ENCODE assay signal across 8 cellular contexts in genomic region chr1:231419738-231420298, GRCh38. TPM values are rescaled to one million over a fixed set of nuclear protein-coding genes. Genes with fewer than 3 reads are reported as not detected.
DNase-seq lines count a peak whose midpoint lies in the region; ATAC-seq and TF ChIP-seq lines count a peak whose summit lies in the region.

No MANE protein-coding gene starts in this region.

- CTCF ChIA-PET in PC-3 (lab: Charles Lee): no interaction called here

- DNase-seq in EH (ENCODE audit: low read depth) (peak; percentile 14), PC-3 (no peak), AML-193 (lab: John Stamatoyannopoulos, UW) (no peak), COR-L47 (lab: John Stamatoyannopoulos, UW) (no peak), NCI-H1930 (lab: John Stamatoyannopoulos, UW) (no peak)

- H4K20me1 ChIP-seq in PC-3 (ENCODE audit: low read length): peaks cover 42% of the 10 kb centered on the region

- no TSS peak for BruUV-seq in PC-3 (replicated peaks; lab: Mats Ljungman, UMichigan)

- H3K9me2 ChIP-seq in PC-3 (replicated peaks; ENCODE audit: low read length): no peaks in the 10 kb centered on the region

- H3K4me2 ChIP-seq in PC-3 (ENCODE audit: low read length) (peak overlapping the region; percentile 91), parathyroid adenoma (ENCODE audit: low read length) (peak overlapping the region; percentile 86)

- peak overlapping the region; percentile 66 for H3K9ac ChIP-seq in PC-3 (ENCODE audit: low read length)
- H3K9ac ChIP-seq in endocrine pancreas (ENCODE audit: control insufficient read depth, insufficient read depth, low read length): peak overlapping the region; percentile 90
- no peak overlapping the region for H3K9ac ChIP-seq in parathyroid adenoma

- no peaks in the 10 kb centered on the region for H3F3A ChIP-seq in PC-3 (ENCODE audit: low read length, unreplicated experiment)

- H2AFZ ChIP-seq in PC-3 (ENCODE audit: low read length): no peak overlapping the region
- H2AFZ ChIP-seq in parathyroid adenoma: no peak overlapping the region

- H3K9me3 ChIP-seq in PC-3 (ENCODE audit: low read length) (no peaks in the 10 kb centered on the region), endocrine pancreas (ENCODE audit: control insufficient read depth, low read length) (no peaks in the 10 kb centered on the region), parathyroid adenoma (ENCODE audit: control insufficient read depth, low read length) (no peaks in the 10 kb centered on the region)

- intact Hi-C loops in PC-3 (cut with micrococcal nuclease): loop anchor here (2.0 to 5.0 kb wide), 3 partner anchors 25 to 162 kb away; no protein-coding TSS in a partner anchor

- H3K27me3 ChIP-seq in PC-3 (ENCODE audit: low read length): no peaks in the 10 kb centered on the region
- no peaks in the 10 kb centered on the region for H3K27me3 ChIP-seq in endocrine pancreas (ENCODE audit: control insufficient read depth, insufficient read depth, low read length)
- H3K27me3 ChIP-seq in parathyroid adenoma (ENCODE audit: control insufficient read depth, insufficient read depth, low read length): no peaks in the 10 kb centered on the region

- ATAC-seq in PC-3 (no peak), HG02981 (IDR thresholded peaks at IDR 0.05; ENCODE audit: unreplicated experiment) (no peak)

- TF ChIP-seq CTCF in PC-3 (conservative IDR thresholded peaks at IDR 0.05; ENCODE audit: low read depth, low read length) (no peak), parathyroid adenoma (IDR thresholded peaks at IDR 0.05) (no peak)

- H3K27ac ChIP-seq in PC-3 (ENCODE audit: low read length) (no peak overlapping the region), parathyroid adenoma (peak overlapping the region; percentile 77)

- POLR2A ChIA-PET in PC-3 (lab: Charles Lee; ENCODE audit: unreplicated experiment): interaction anchor here (0.6 to 0.9 kb wide), 3 partner anchors 46 to 82 kb away, joined by 3 to 4 read pairs (median 4); partner anchors contain the start of gene SPRTN

- H3K36me3 ChIP-seq in PC-3 (ENCODE audit: low read depth, low read length) (no peaks in the 10 kb centered on the region), endocrine pancreas (ENCODE audit: control insufficient read depth, insufficient read depth, low read length) (no peaks in the 10 kb centered on the region), parathyroid adenoma (ENCODE audit: control insufficient read depth, insufficient read depth, low read length) (no peaks in the 10 kb centered on the region)

- H3K4me3 ChIP-seq in PC-3 (ENCODE audit: low read length) (peak overlapping the region; percentile 85), endocrine pancreas (ENCODE audit: control insufficient read depth, insufficient read depth, low read length) (peak overlapping the region; percentile 95), parathyroid adenoma (ENCODE audit: low read depth, low read length) (peak overlapping the region; percentile 69)

- H3K4me1 ChIP-seq in PC-3 (ENCODE audit: insufficient read depth, low read length) (peaks cover 49% of the 10 kb centered on the region), endocrine pancreas (ENCODE audit: control insufficient read depth, insufficient read depth, low read length) (peaks cover 25% of the 10 kb centered on the region), parathyroid adenoma (peaks cover 8% of the 10 kb centered on the region)

- H3K79me2 ChIP-seq in PC-3 (ENCODE audit: low read length): peaks cover 68% of the 10 kb centered on the region
- H3K79me2 ChIP-seq in parathyroid adenoma: peaks cover 27% of the 10 kb centered on the region

RNA-seq across cellular contexts. Expression of gene EGLN1, which starts 2.3 kb away (rescaled TPM):
- 37.0 and 44.9 TPM in 2 replicates for total RNA-seq in PC-3 (2014; rRNA removed)
